7 cellular contexts compared by ENCODE assay signal in genomic region chr11:57762235-57762866, GRCh38. TPM values are rescaled to one million over a fixed set of nuclear protein-coding genes. Genes with fewer than 3 reads are reported as not detected.
A peak's percentile ranks its signal among the peaks of the same experiment; 100 is the strongest.
DNase-seq lines count a peak whose midpoint lies in the region; ATAC-seq, FAIRE-seq and TF ChIP-seq lines count a peak whose summit lies in the region.

No MANE protein-coding gene starts in this region.

- peaks cover 56% of the 10 kb centered on the region for H3K79me2 ChIP-seq in keratinocyte (ENCODE audit: control insufficient read depth, insufficient read depth, low read length)

- peak overlapping the region; percentile 1; the same call in 1 of the 2 replicates for H2BK120ac ChIP-seq in IMR-90 (ENCODE audit: low read depth, low read length)

- H3K14ac ChIP-seq in IMR-90 (replicated peaks; ENCODE audit: low read depth, low read length) = peak overlapping the region; percentile 84

- no CpG with 5 or more reads among the region's 9 CpGs for WGBS in IMR-90 (ENCODE audit: extremely low coverage in 2 of 2, insufficient read length in 1 of 2), 2 experiments

- no peak for TF ChIP-seq POLR2A in IMR-90 (IDR thresholded peaks at IDR 0.05; ENCODE audit: low read depth, low read length)

- H3K9me3 ChIP-seq in IMR-90 (ENCODE audit: control insufficient read depth, insufficient read depth, low read length) (no peaks in the 10 kb centered on the region), keratinocyte (ENCODE audit: control insufficient read depth, low read depth, low read length) (no peaks in the 10 kb centered on the region)

- no peak overlapping the region for H2AK9ac ChIP-seq in IMR-90 (replicated peaks; ENCODE audit: low read depth, low read length, poor library complexity)

- peak overlapping the region; percentile 77 for H4K5ac ChIP-seq in IMR-90 (ENCODE audit: low read depth, low read length)

- peaks cover 8% of the 10 kb centered on the region for H3K4me1 ChIP-seq in IMR-90 (ENCODE audit: control insufficient read depth, insufficient read depth, low read length)
- peaks cover 29% of the 10 kb centered on the region for H3K4me1 ChIP-seq in keratinocyte (ENCODE audit: control insufficient read depth, extremely low read depth, insufficient read depth, low read length)

- H3K27me3 ChIP-seq in IMR-90 (ENCODE audit: control insufficient read depth, insufficient read depth, low read length) (no peaks in the 10 kb centered on the region), keratinocyte (ENCODE audit: control insufficient read depth, extremely low read depth, insufficient read depth, low read length) (no peaks in the 10 kb centered on the region)

- H3K4me3 ChIP-seq in IMR-90 (ENCODE audit: insufficient read depth, low read depth, low read length) (peak overlapping the region; percentile 99), keratinocyte (ENCODE audit: control insufficient read depth in 2 of 3, extremely low read depth in 1 of 3, insufficient read depth in 2 of 3, low read depth in 1 of 3, low read length in 3 of 3) (peak overlapping the region; percentile 63 to 100 (median 99))

- H2AFZ ChIP-seq in IMR-90 (replicated peaks; ENCODE audit: low read length, poor library complexity) (no peak overlapping the region), keratinocyte (ENCODE audit: control insufficient read depth, low read length) (no peak overlapping the region)

- H3K9ac ChIP-seq in IMR-90 (ENCODE audit: low read depth, low read length) = peak overlapping the region; percentile 100
- peak overlapping the region; percentile 99 for H3K9ac ChIP-seq in keratinocyte (ENCODE audit: control insufficient read depth, extremely low read depth, insufficient read depth, low read length)

- H3K27me3 Mint-ChIP-seq in activated naive CD8-positive, alpha-beta T cell treated with anti-CD3 and anti-CD28 coated beads, Interleukin-2, amount 50 U/mL, for 24 hours = no peaks in the 10 kb centered on the region
- no peaks in the 10 kb centered on the region for H3K27me3 Mint-ChIP-seq in stimulated activated naive CD8-positive, alpha-beta T cell treated with anti-CD3 and anti-CD28 coated beads, Interleukin-15, amount 100 ng/mL, for 72 hours

- no peak overlapping the region for H3K27ac Mint-ChIP-seq in activated naive CD8-positive, alpha-beta T cell treated with anti-CD3 and anti-CD28 coated beads, Interleukin-2, amount 50 U/mL, for 24 hours
- peak overlapping the region; percentile 55 to 90 for H3K27ac Mint-ChIP-seq in stimulated activated naive CD8-positive, alpha-beta T cell treated with anti-CD3 and anti-CD28 coated beads, Interleukin-15, amount 100 ng/mL, for 72 hours

- H4K91ac ChIP-seq in IMR-90 (ENCODE audit: insufficient read depth, low read depth, low read length) = peak overlapping the region; percentile 60

- H3K79me1 ChIP-seq in IMR-90 (ENCODE audit: low read depth in 1 of 2, low read length in 2 of 2) = peaks cover 0 to 26% of the 10 kb centered on the region in 2 experiments; a peak in 2 of 4 replicates

- TSS peak; percentile 56 for BruUV-seq in IMR-90 (replicated peaks; lab: Mats Ljungman, UMichigan)

- in situ Hi-C loops in IMR-90 (cut with MboI; ENCODE audit: low sequenced_read_pairs) = no loop called here

- TF ChIP-seq RAD21 in IMR-90 (IDR thresholded peaks at IDR 0.05; ENCODE audit: low read length) = no peak

- H3K36me3 ChIP-seq in IMR-90 (ENCODE audit: control insufficient read depth, insufficient read depth, low read length) (peaks cover 4% of the 10 kb centered on the region), keratinocyte (ENCODE audit: control insufficient read depth in 2 of 2, extremely low read depth in 1 of 2, insufficient read depth in 2 of 2, low read length in 2 of 2) (peaks cover 0 to 1% of the 10 kb centered on the region in 2 experiments)

- ATAC-seq in IMR-90 (ENCODE audit: low read depth) = no peak
- ATAC-seq in activated naive CD8-positive, alpha-beta T cell treated with anti-CD3 and anti-CD28 coated beads, Interleukin-2, amount 50 U/mL, for 24 hours = no peak
- no peak for ATAC-seq in stimulated activated naive CD8-positive, alpha-beta T cell treated with anti-CD3 and anti-CD28 coated beads, Interleukin-15, amount 100 ng/mL, for 72 hours
- ATAC-seq in GM21619 (IDR thresholded peaks at IDR 0.05; ENCODE audit: unreplicated experiment) = no peak

- H2BK5ac ChIP-seq in IMR-90 (ENCODE audit: low read depth, low read length, poor library complexity, severe bottlenecking) = peak overlapping the region; percentile 97

- peak overlapping the region; percentile 41 to 79 for H4K8ac ChIP-seq in IMR-90 (ENCODE audit: low read depth in 2 of 2, low read length in 2 of 2)

- H3K9me1 ChIP-seq in IMR-90 (ENCODE audit: insufficient read depth, low read length) (0 out of 2 replicates have a peak, but pooled peaks cover 6% of the 10 kb centered on the region), keratinocyte (ENCODE audit: control insufficient read depth, extremely low read depth, insufficient read depth, low read length) (no peaks in the 10 kb centered on the region)

- H4K20me1 ChIP-seq in IMR-90 (ENCODE audit: insufficient read depth, low read length) (peaks cover 40% of the 10 kb centered on the region), keratinocyte (ENCODE audit: control insufficient read depth, extremely low read depth, insufficient read depth, low read length) (peaks cover 21% of the 10 kb centered on the region)

- dilution Hi-C loops in IMR-90 (cut with HindIII; ENCODE audit: low sequenced_read_pairs, unreplicated experiment) (no loop called here), keratinocyte (cut with MboI; ENCODE audit: extremely low pct_ligation_motif_present, low sequenced_read_pairs) (no loop called here)

- no peaks in the 10 kb centered on the region for H3K9me3 Mint-ChIP-seq in activated naive CD8-positive, alpha-beta T cell treated with anti-CD3 and anti-CD28 coated beads, Interleukin-2, amount 50 U/mL, for 24 hours
- no peaks in the 10 kb centered on the region for H3K9me3 Mint-ChIP-seq in stimulated activated naive CD8-positive, alpha-beta T cell treated with anti-CD3 and anti-CD28 coated beads, Interleukin-15, amount 100 ng/mL, for 72 hours

- DNase-seq in IMR-90 (no peak), keratinocyte (ENCODE audit: low read depth, low spot score) (no peak), GM03348 (ENCODE audit: low spot score) (no peak)
- DNase-seq in activated naive CD8-positive, alpha-beta T cell treated with anti-CD3 and anti-CD28 coated beads, Interleukin-2, amount 50 U/mL, for 24 hours = no peak
- no peak for DNase-seq in stimulated activated naive CD8-positive, alpha-beta T cell treated with anti-CD3 and anti-CD28 coated beads, Interleukin-15, amount 100 ng/mL, for 72 hours
- no peak for DNase-seq in activated naive CD4-positive, alpha-beta T cell (lab: John Stamatoyannopoulos, UW)

- peak overlapping the region; percentile 95 for H3K56ac ChIP-seq in IMR-90 (ENCODE audit: extremely low read depth, insufficient read depth, low read length)

- H2AK5ac ChIP-seq in IMR-90 (ENCODE audit: low read depth, low read length) = 0 out of 2 replicates have a peak overlapping the region, but pooled peaks have one; percentile 7

- H3K36me3 Mint-ChIP-seq in activated naive CD8-positive, alpha-beta T cell treated with anti-CD3 and anti-CD28 coated beads, Interleukin-2, amount 50 U/mL, for 24 hours (ENCODE audit: low read depth) = peaks cover 8% of the 10 kb centered on the region

- H3K4me2 ChIP-seq in IMR-90 (ENCODE audit: low read depth, low read length) = peak overlapping the region; percentile 99
- peak overlapping the region; percentile 74 for H3K4me2 ChIP-seq in keratinocyte (ENCODE audit: control insufficient read depth, extremely low read depth, insufficient read depth, low read depth, low read length)

- H3K4me1 Mint-ChIP-seq in activated naive CD8-positive, alpha-beta T cell treated with anti-CD3 and anti-CD28 coated beads, Interleukin-2, amount 50 U/mL, for 24 hours = peaks cover 28% of the 10 kb centered on the region
- H3K4me1 Mint-ChIP-seq in stimulated activated naive CD8-positive, alpha-beta T cell treated with anti-CD3 and anti-CD28 coated beads, Interleukin-15, amount 100 ng/mL, for 72 hours = peaks cover 31% of the 10 kb centered on the region

- H2BK15ac ChIP-seq in IMR-90 (ENCODE audit: low read depth, low read length) = 0 out of 3 replicates have a peak overlapping the region, but pooled peaks have one; percentile 1

- H2BK20ac ChIP-seq in IMR-90 (ENCODE audit: low read depth, low read length) = no peak overlapping the region

- TF ChIP-seq CTCF in IMR-90 (conservative IDR thresholded peaks at IDR 0.05; ENCODE audit: low read depth, low read length) = no peak
- no peak for TF ChIP-seq CTCF in keratinocyte (optimal IDR thresholded peaks at IDR 0.05 in 1 of 3, IDR thresholded peaks at IDR 0.05 in 1 of 3, conservative IDR thresholded peaks at IDR 0.05 in 1 of 3; ENCODE audit: extremely low read depth in 1 of 3, insufficient read depth in 2 of 3, low read length in 3 of 3)

- CTCF ChIA-PET in IMR-90 (lab: Yijun Ruan, JAX) = interaction anchor here (1.0 to 1.9 kb wide), 4 partner anchors 11 to 297 kb away, joined by 3 to 10 read pairs (median 4); partner anchors contain the start of gene BTBD18

- intact Hi-C loops in IMR-90 (cut with micrococcal nuclease) = loop anchor here (1.0 to 5.0 kb wide), 5 partner anchors 14 to 750 kb away; no protein-coding TSS in a partner anchor

- peak overlapping the region; percentile 82 for H3K4me3 Mint-ChIP-seq in activated naive CD8-positive, alpha-beta T cell treated with anti-CD3 and anti-CD28 coated beads, Interleukin-2, amount 50 U/mL, for 24 hours
- peak overlapping the region; percentile 82 to 93 for H3K4me3 Mint-ChIP-seq in stimulated activated naive CD8-positive, alpha-beta T cell treated with anti-CD3 and anti-CD28 coated beads, Interleukin-15, amount 100 ng/mL, for 72 hours

- POLR2A ChIA-PET in IMR-90 (lab: Charles Lee; ENCODE audit: unreplicated experiment) = interaction anchor here (0.5 kb wide), 1 partner anchor 14 kb away, joined by 3 read pairs; no protein-coding TSS in a partner anchor

- H3K4ac ChIP-seq in IMR-90 (ENCODE audit: low read depth, low read length) = peak overlapping the region; percentile 59

- H3K18ac ChIP-seq in IMR-90 (ENCODE audit: low read depth, low read length) = peak overlapping the region; percentile 94

- H3K23ac ChIP-seq in IMR-90 (ENCODE audit: low read depth, low read length) = peak overlapping the region; percentile 87

- H3K27ac ChIP-seq in IMR-90 (ENCODE audit: insufficient read depth, low read length) = peak overlapping the region; percentile 100
- peak overlapping the region; percentile 100 for H3K27ac ChIP-seq in keratinocyte (ENCODE audit: control insufficient read depth, insufficient read depth, low read length)

- FAIRE-seq in keratinocyte (lab: Jason Lieb, UNC) = no peak

RNA-seq across cellular contexts. Expression of gene CTNND1, which starts 0.7 kb away (rescaled TPM):
- 193 and 229 TPM in 2 replicates for total RNA-seq in IMR-90 (2012; rRNA removed)
- 80.5 and 88.5 TPM in 2 replicates for polyA plus RNA-seq in IMR-90 (2012; rRNA removed)
- 42.5 and 47.0 TPM in 2 replicates for polyA plus RNA-seq in IMR-90 (2012; cell fraction: cytosol; rRNA removed)
- polyA plus RNA-seq in IMR-90 (2012; cell fraction: nucleus; rRNA removed; ENCODE audit: low replicate concordance) = 75.5 and 127 TPM in 2 replicates
- 125 to 187 TPM (median 144 TPM) in 3 replicates for polyA plus RNA-seq in keratinocyte
- 91.5 TPM for polyA plus RNA-seq in keratinocyte (2011; ENCODE audit: low read depth)
- polyA plus RNA-seq in keratinocyte (2011; cell fraction: cytosol; rRNA removed) = 84.0 and 129 TPM in 2 replicates
- 203 and 221 TPM in 2 replicates for polyA plus RNA-seq in keratinocyte (2011; cell fraction: nucleus; rRNA removed)
- 98.6 and 103 TPM in 2 replicates for polyA plus RNA-seq in keratinocyte (2012; ENCODE audit: low replicate concordance)
- 413 to 516 TPM (median 498 TPM) in 3 replicates for polyA minus RNA-seq in keratinocyte
- 134 TPM for polyA minus RNA-seq in keratinocyte (2011; cell fraction: cytosol; rRNA and poly(A)+ RNA removed)
- polyA minus RNA-seq in keratinocyte (2011; cell fraction: nucleus; rRNA and poly(A)+ RNA removed) = 216 and 381 TPM in 2 replicates

RNA-seq across cellular contexts. Expression of gene BTBD18, which starts 10.7 kb away (rescaled TPM):
- total RNA-seq in IMR-90 (2012; rRNA removed) = not detected in 2 replicates
- not detected in 2 replicates for polyA plus RNA-seq in IMR-90 (2012; rRNA removed)
- polyA plus RNA-seq in IMR-90 (2012; cell fraction: cytosol; rRNA removed) = not detected in 2 replicates
- polyA plus RNA-seq in IMR-90 (2012; cell fraction: nucleus; rRNA removed; ENCODE audit: low replicate concordance) = not detected in 2 replicates
- not detected in 3 replicates for polyA plus RNA-seq in keratinocyte
- polyA plus RNA-seq in keratinocyte (2011; ENCODE audit: low read depth) = not detected
- polyA plus RNA-seq in keratinocyte (2011; cell fraction: cytosol; rRNA removed) = not detected in 2 replicates
- not detected in 2 replicates for polyA plus RNA-seq in keratinocyte (2011; cell fraction: nucleus; rRNA removed)
- polyA plus RNA-seq in keratinocyte (2012; ENCODE audit: low replicate concordance) = 0.17 TPM in 1 of 2 replicates, not detected in the other
- not detected in 3 replicates for polyA minus RNA-seq in keratinocyte
- polyA minus RNA-seq in keratinocyte (2011; cell fraction: cytosol; rRNA and poly(A)+ RNA removed) = not detected
- not detected in 2 replicates for polyA minus RNA-seq in keratinocyte (2011; cell fraction: nucleus; rRNA and poly(A)+ RNA removed)

RNA-seq across cellular contexts. Expression of gene SELENOH, which starts 21.1 kb away (rescaled TPM):
- total RNA-seq in IMR-90 (2012; rRNA removed) = 40.3 and 48.9 TPM in 2 replicates
- polyA plus RNA-seq in IMR-90 (2012; rRNA removed) = 107 and 137 TPM in 2 replicates
- 241 and 354 TPM in 2 replicates for polyA plus RNA-seq in IMR-90 (2012; cell fraction: cytosol; rRNA removed)
- 109 and 132 TPM in 2 replicates for polyA plus RNA-seq in IMR-90 (2012; cell fraction: nucleus; rRNA removed; ENCODE audit: low replicate concordance)
- 59.1 to 88.2 TPM (median 76.0 TPM) in 3 replicates for polyA plus RNA-seq in keratinocyte
- 39.6 TPM for polyA plus RNA-seq in keratinocyte (2011; ENCODE audit: low read depth)
- 48.8 and 72.9 TPM in 2 replicates for polyA plus RNA-seq in keratinocyte (2011; cell fraction: cytosol; rRNA removed)
- 35.0 and 38.0 TPM in 2 replicates for polyA plus RNA-seq in keratinocyte (2011; cell fraction: nucleus; rRNA removed)
- polyA plus RNA-seq in keratinocyte (2012; ENCODE audit: low replicate concordance) = 79.8 and 96.0 TPM in 2 replicates
- 5.1 to 10.0 TPM (median 6.5 TPM) in 3 replicates for polyA minus RNA-seq in keratinocyte
- polyA minus RNA-seq in keratinocyte (2011; cell fraction: cytosol; rRNA and poly(A)+ RNA removed) = 43.4 TPM
- 10.6 and 13.4 TPM in 2 replicates for polyA minus RNA-seq in keratinocyte (2011; cell fraction: nucleus; rRNA and poly(A)+ RNA removed)

RNA-seq across cellular contexts. Expression of gene TMX2, which starts 50.0 kb away (rescaled TPM):
- 72.5 and 103 TPM in 2 replicates for total RNA-seq in IMR-90 (2012; rRNA removed)
- polyA plus RNA-seq in IMR-90 (2012; rRNA removed) (60.3 and 70.4 TPM in 2 replicates), keratinocyte (92.8 to 101 TPM (median 93.6 TPM) in 3 replicates)
- polyA plus RNA-seq in IMR-90 (2012; cell fraction: cytosol; rRNA removed) = 30.0 and 40.5 TPM in 2 replicates
- 21.5 and 73.6 TPM in 2 replicates for polyA plus RNA-seq in IMR-90 (2012; cell fraction: nucleus; rRNA removed; ENCODE audit: low replicate concordance)
- polyA plus RNA-seq in keratinocyte (2011; ENCODE audit: low read depth) = 43.9 TPM
- 66.7 and 104 TPM in 2 replicates for polyA plus RNA-seq in keratinocyte (2011; cell fraction: cytosol; rRNA removed)
- 148 and 161 TPM in 2 replicates for polyA plus RNA-seq in keratinocyte (2011; cell fraction: nucleus; rRNA removed)
- polyA plus RNA-seq in keratinocyte (2012; ENCODE audit: low replicate concordance) = 73.1 and 83.4 TPM in 2 replicates
- 122 to 145 TPM (median 133 TPM) in 3 replicates for polyA minus RNA-seq in keratinocyte
- 82.5 TPM for polyA minus RNA-seq in keratinocyte (2011; cell fraction: cytosol; rRNA and poly(A)+ RNA removed)
- polyA minus RNA-seq in keratinocyte (2011; cell fraction: nucleus; rRNA and poly(A)+ RNA removed) = 69.2 and 87.1 TPM in 2 replicates

RNA-seq across cellular contexts. Expression of gene MED19, which starts 50.3 kb away (rescaled TPM):
- 14.0 and 14.7 TPM in 2 replicates for total RNA-seq in IMR-90 (2012; rRNA removed)
- polyA plus RNA-seq in IMR-90 (2012; rRNA removed) (35.0 and 40.9 TPM in 2 replicates), keratinocyte (16.3 to 21.8 TPM (median 19.3 TPM) in 3 replicates)
- polyA plus RNA-seq in IMR-90 (2012; cell fraction: cytosol; rRNA removed) = 15.1 and 21.6 TPM in 2 replicates
- 14.5 and 21.7 TPM in 2 replicates for polyA plus RNA-seq in IMR-90 (2012; cell fraction: nucleus; rRNA removed; ENCODE audit: low replicate concordance)
- 21.2 TPM for polyA plus RNA-seq in keratinocyte (2011; ENCODE audit: low read depth)
- polyA plus RNA-seq in keratinocyte (2011; cell fraction: cytosol; rRNA removed) = 15.3 and 18.0 TPM in 2 replicates
- polyA plus RNA-seq in keratinocyte (2011; cell fraction: nucleus; rRNA removed) = 15.3 and 16.4 TPM in 2 replicates
- polyA plus RNA-seq in keratinocyte (2012; ENCODE audit: low replicate concordance) = 15.8 and 21.1 TPM in 2 replicates
- polyA minus RNA-seq in keratinocyte = 1.8 to 6.7 TPM (median 5.9 TPM) in 3 replicates
- polyA minus RNA-seq in keratinocyte (2011; cell fraction: cytosol; rRNA and poly(A)+ RNA removed) = 10.9 TPM
- 3.1 and 4.2 TPM in 2 replicates for polyA minus RNA-seq in keratinocyte (2011; cell fraction: nucleus; rRNA and poly(A)+ RNA removed)
